15 cellular contexts compared by ENCODE assay signal in genomic region chr3:129687586-129688125, GRCh38.
DNase-seq lines count a peak whose midpoint lies in the region; ATAC-seq and TF ChIP-seq lines count a peak whose summit lies in the region.
"Had no signal": no experiment of that assay in that cellular context is flagged by ENCODE, and none has a peak within 500 bp of the region (broad histone marks: within the 10 kb centered on the region; RNA-seq: fewer than 3 reads in every experiment).

No MANE protein-coding gene starts in this region.

- no peak overlapping the region for H3K9ac ChIP-seq in neural progenitor cell
- H3K9ac ChIP-seq: BLaER1 treated with 17β-estradiol and CSF1 and Interleukin-3, amounts not matched to agents 10 nM and 100 nM; KMS-11 had no signal

- DNase-seq in Ammon's horn (ENCODE audit: low spot score) (peak; percentile 49), NCI-H69 (lab: John Stamatoyannopoulos, UW) (peak; percentile 21), left ventricle myocardium inferior (no peak), neural progenitor cell (ENCODE audit: low spot score) (no peak), posterior vena cava (ENCODE audit: low spot score) (no peak), ovary (no peak)
- DNase-seq: H7, SJCRH30 had no signal

- peaks cover 52% of the 10 kb centered on the region for H3K4me1 Mint-ChIP-seq in neural progenitor cell

- peaks cover 6% of the 10 kb centered on the region for H3K9me3 Mint-ChIP-seq in neural progenitor cell
- H3K9me3 Mint-ChIP-seq: activated T-helper 1 cell treated with anti-CD3 and anti-CD28 coated beads, Interleukin-12 subunit alpha, Interleukin-12 subunit beta, Interleukin-2, Interleukin-4 antibody, amounts not matched to agents 30 ng/mL and 10 ng/mL and 1 ng/mL, durations not matched to agents 14 hours and 24 hours and 36 hours had no signal

- peaks cover 58% of the 10 kb centered on the region for H3F3A ChIP-seq in neural progenitor cell (ENCODE audit: low read depth)

- no peaks in the 10 kb centered on the region for H3K36me3 ChIP-seq in left ventricle myocardium inferior
- H3K36me3 ChIP-seq in neural progenitor cell, result no peaks in the 10 kb centered on the region
- H3K36me3 ChIP-seq in ovary, result no peaks in the 10 kb centered on the region
- H3K36me3 ChIP-seq: cardiac muscle cell, lower lobe of right lung, SJCRH30 had no signal

- intact Hi-C loops in left ventricle myocardium inferior (cut with micrococcal nuclease), result no loop called here
- intact Hi-C loops in posterior vena cava (cut with DNase I), result no loop called here
- intact Hi-C loops in ovary (cut with DNase I), result no loop called here

- peak overlapping the region; percentile 87 for H3K4me2 ChIP-seq in neural progenitor cell
- H3K4me2 ChIP-seq: BLaER1 treated with 17β-estradiol and CSF1 and Interleukin-3, amounts not matched to agents 10 nM and 100 nM; KMS-11 had no signal

- 37 to 48% (median 39%) methylated on average over 2 of the region's 2 CpGs for WGBS in ovary, 3 donors

- no peak for TF ChIP-seq POLR2A in ovary (IDR thresholded peaks at IDR 0.05)

- H3K4me3 ChIP-seq in left ventricle myocardium inferior (peak overlapping the region; percentile 61), neural progenitor cell (peak overlapping the region; percentile 51), ovary (no peak overlapping the region)
- H3K4me3 ChIP-seq: BLaER1 treated with 17β-estradiol and CSF1 and Interleukin-3, amounts not matched to agents 10 nM and 100 nM; SJCRH30 had no signal

- ATAC-seq in HG03469 (IDR thresholded peaks at IDR 0.05; ENCODE audit: unreplicated experiment), result no peak
- ATAC-seq in HG02884 (IDR thresholded peaks at IDR 0.05; ENCODE audit: unreplicated experiment), result no peak

- H3K4me1 ChIP-seq in left ventricle myocardium inferior (peaks cover 53% of the 10 kb centered on the region), neural progenitor cell (peaks cover 70% of the 10 kb centered on the region), ovary (ENCODE audit: insufficient read depth) (peaks cover 5% of the 10 kb centered on the region)

- no peak for TF ChIP-seq EP300 in ovary (IDR thresholded peaks at IDR 0.05)

- H3K27ac Mint-ChIP-seq in neural progenitor cell, result peak overlapping the region; percentile 81
- H3K27ac Mint-ChIP-seq: activated T-helper 1 cell treated with anti-CD3 and anti-CD28 coated beads, Interleukin-12 subunit alpha, Interleukin-12 subunit beta, Interleukin-2, Interleukin-4 antibody, amounts not matched to agents 30 ng/mL and 10 ng/mL and 1 ng/mL, durations not matched to agents 14 hours and 24 hours and 36 hours had no signal

- no peak overlapping the region for H2AFZ ChIP-seq in neural progenitor cell (replicated peaks)

- H3K27me3 Mint-ChIP-seq in neural progenitor cell (ENCODE audit: insufficient read depth, low read depth), result no peaks in the 10 kb centered on the region

- H4K20me1 ChIP-seq in neural progenitor cell (ENCODE audit: low read depth), result no peaks in the 10 kb centered on the region

- H3K27ac ChIP-seq in left ventricle myocardium inferior (replicated peaks) (peak overlapping the region; percentile 88), neural progenitor cell (peak overlapping the region; percentile 92), ovary (peak overlapping the region in 1 of 2 donors; percentile 33)
- H3K27ac ChIP-seq: BLaER1 treated with 17β-estradiol and CSF1 and Interleukin-3, amounts not matched to agents 10 nM and 100 nM; KMS-11; lower lobe of right lung; SJCRH30 had no signal

- H3K79me2 ChIP-seq in neural progenitor cell (ENCODE audit: low read depth), result peaks cover 62% of the 10 kb centered on the region

- H3K4me3 Mint-ChIP-seq in neural progenitor cell, result peak overlapping the region; percentile 89
- H3K4me3 Mint-ChIP-seq: activated T-helper 1 cell treated with anti-CD3 and anti-CD28 coated beads, Interleukin-12 subunit alpha, Interleukin-12 subunit beta, Interleukin-2, Interleukin-4 antibody, amounts not matched to agents 30 ng/mL and 10 ng/mL and 1 ng/mL, durations not matched to agents 14 hours and 24 hours and 36 hours had no signal

- peaks cover 4% of the 10 kb centered on the region for H3K36me3 Mint-ChIP-seq in neural progenitor cell

- no peaks in the 10 kb centered on the region for H3K9me3 ChIP-seq in left ventricle myocardium inferior (replicated peaks)
- H3K9me3 ChIP-seq in neural progenitor cell (ENCODE audit: low read depth), result no peaks in the 10 kb centered on the region
- no peaks in the 10 kb centered on the region for H3K9me3 ChIP-seq in ovary
- H3K9me3 ChIP-seq: lower lobe of right lung, SJCRH30 had no signal

- H3K27me3 ChIP-seq in left ventricle myocardium inferior (ENCODE audit: low read depth), result no peaks in the 10 kb centered on the region
- H3K27me3 ChIP-seq in neural progenitor cell, result no peaks in the 10 kb centered on the region
- no peaks in the 10 kb centered on the region for H3K27me3 ChIP-seq in ovary
- H3K27me3 ChIP-seq: BLaER1 treated with 17β-estradiol and CSF1 and Interleukin-3, amounts not matched to agents 10 nM and 100 nM; cardiac muscle cell; SJCRH30 had no signal

- TF ChIP-seq CTCF in left ventricle myocardium inferior (IDR thresholded peaks at IDR 0.05; ENCODE audit: borderline replicate concordance), result no peak
- TF ChIP-seq CTCF in neural progenitor cell (IDR thresholded peaks at IDR 0.05), result no peak
- no peak for TF ChIP-seq CTCF in ovary (IDR thresholded peaks at IDR 0.05)

Comparison
In these comparisons a context has a peak if more than half of its experiments do, and no peak if none do; other contexts are left out.
1. DNase-seq: peak in Ammon's horn (single experiment) and NCI-H69 (single experiment); none in left ventricle myocardium inferior (single experiment), neural progenitor cell (single experiment), posterior vena cava (single experiment) and ovary (0 of 5).